In the genomic region with DNA sequence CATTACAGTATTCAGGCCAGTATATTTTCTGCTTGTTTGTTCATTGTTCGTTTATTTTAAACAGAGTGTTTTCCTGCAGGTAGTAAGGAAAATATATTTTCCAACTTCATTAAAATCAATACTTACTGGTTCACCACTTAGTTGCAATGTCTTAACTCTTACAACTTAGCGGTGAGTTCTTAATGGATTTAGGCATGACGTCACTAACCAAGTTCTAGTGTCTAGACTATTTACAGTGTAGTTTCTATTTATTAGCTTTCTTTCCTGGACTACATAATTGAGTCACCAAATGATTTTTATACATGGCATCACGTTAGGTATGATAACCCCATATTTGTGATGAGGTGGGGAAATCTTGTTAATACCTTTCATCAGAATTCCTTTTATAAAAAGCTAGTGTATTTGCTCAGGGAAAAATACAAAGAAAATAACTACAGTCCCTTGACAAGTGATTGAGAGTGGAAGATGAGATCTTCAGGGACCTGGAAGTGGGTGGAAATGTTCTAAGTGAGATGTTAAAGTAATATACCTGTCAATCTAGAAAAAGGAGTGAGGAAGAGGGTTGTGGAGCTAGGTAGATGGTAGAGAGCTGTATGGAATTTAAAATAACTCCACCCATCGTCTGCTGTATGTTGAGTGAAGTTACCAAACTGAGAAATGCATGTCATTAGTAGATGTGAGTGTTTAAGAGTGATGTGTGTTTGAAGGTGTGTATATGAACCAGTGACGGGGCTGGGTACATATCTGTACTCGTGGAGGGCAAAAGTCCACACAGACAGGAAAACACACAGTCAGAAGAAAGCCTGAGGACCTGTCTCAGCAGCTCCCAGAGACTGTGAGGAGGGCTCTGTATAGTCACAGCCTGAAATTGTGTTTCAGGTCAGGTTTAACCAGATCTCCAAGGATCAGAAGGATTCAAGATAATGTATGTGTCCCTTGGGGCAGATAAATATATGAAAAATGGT, we compare ENCODE assay signal across 24 cellular contexts.
DNase-seq lines count a peak whose midpoint lies in the region; ATAC-seq and TF ChIP-seq lines count a peak whose summit lies in the region.
"Had no signal": no experiment of that assay in that cellular context is flagged by ENCODE, and none has a peak within 500 bp of the region (broad histone marks: within the 10 kb centered on the region; RNA-seq: fewer than 3 reads in every experiment).

No MANE protein-coding gene starts in this region.

- ATAC-seq in GM21360 (IDR thresholded peaks at IDR 0.05; ENCODE audit: unreplicated experiment) (no peak), body of pancreas (no peak)
- ATAC-seq: GM23338, Panc1 had no signal

- TF ChIP-seq POLR2A in prostate gland (IDR thresholded peaks at IDR 0.05) (no peak), body of pancreas (IDR thresholded peaks at IDR 0.05) (no peak)

- H4K20me1 ChIP-seq in hepatocyte (ENCODE audit: insufficient read depth, poor library complexity, severe bottlenecking) (no peaks in the 10 kb centered on the region), neural cell (ENCODE audit: insufficient read depth) (no peaks in the 10 kb centered on the region)

- H3K27me3 ChIP-seq in hepatocyte (no peaks in the 10 kb centered on the region), neural cell (ENCODE audit: insufficient read depth, low read depth, low read length) (no peaks in the 10 kb centered on the region), prostate gland (replicated peaks; ENCODE audit: insufficient read depth) (no peaks in the 10 kb centered on the region), body of pancreas (no peaks in the 10 kb centered on the region)

- H3K79me2 ChIP-seq in hepatocyte (no peaks in the 10 kb centered on the region), neural cell (replicated peaks; ENCODE audit: insufficient read depth, low read length) (no peaks in the 10 kb centered on the region)

- CTCF ChIA-PET in HEK293 (lab: Yijun Ruan, JAX), result interaction anchor here (0.6 kb wide), 1 partner anchor 394 kb away, joined by 3 read pairs; no protein-coding TSS in a partner anchor

- H3K4me3 ChIP-seq in HEK293 (ENCODE audit: low read depth, low read length) (no peak overlapping the region), epithelial cell of esophagus (ENCODE audit: low read length) (no peak overlapping the region), hepatocyte (no peak overlapping the region), neural cell (ENCODE audit: low read length) (peak overlapping the region; percentile 31), prostate gland (no peak overlapping the region), body of pancreas (no peak overlapping the region)
- H3K4me3 ChIP-seq: GM23338 had no signal

- H3K4me2 ChIP-seq in hepatocyte, result no peak overlapping the region
- no peak overlapping the region for H3K4me2 ChIP-seq in neural cell (ENCODE audit: low read length)
- H3K4me2 ChIP-seq: GM23338, KMS-11 had no signal

- H3K9me3 ChIP-seq in HEK293 (ENCODE audit: control insufficient read depth, insufficient read depth, low read depth, low read length) (no peaks in the 10 kb centered on the region), hepatocyte (ENCODE audit: low read depth) (no peaks in the 10 kb centered on the region), neural cell (ENCODE audit: low read length) (no peaks in the 10 kb centered on the region), prostate gland (no peaks in the 10 kb centered on the region), body of pancreas (no peaks in the 10 kb centered on the region)

- intact Hi-C loops in prostate gland (cut with DNase I) (no loop called here), body of pancreas (cut with DNase I) (loop anchor here (10.0 kb wide), 1 partner anchor 60 kb away; no protein-coding TSS in a partner anchor)

- TF ChIP-seq EP300 in neural cell (conservative IDR thresholded peaks at IDR 0.05; ENCODE audit: poor library complexity, severe bottlenecking), result peak; percentile 93

- H3K9ac ChIP-seq in neural cell (ENCODE audit: low read length), result peak overlapping the region; percentile 43
- H3K9ac ChIP-seq: KMS-11 had no signal

- POLR2A ChIA-PET in HEK293 (lab: Yijun Ruan, JAX), result no interaction called here

- peak; percentile 67 for DNase-seq in epithelial cell of esophagus (ENCODE audit: low read depth)
- peak; percentile 60 for DNase-seq in hepatocyte (ENCODE audit: low spot score)
- no peak for DNase-seq in NCI-H2081 (lab: John Stamatoyannopoulos, UW)
- no peak for DNase-seq in prostate gland (ENCODE audit: low spot score)
- no peak for DNase-seq in body of pancreas
- DNase-seq: 8988T; AML-193; Calu3; CD8-positive, alpha-beta memory T cell; HCEC 1CT; NCI-H1105; NCI-H146; NCI-H2029; NCI-H345; NCI-H524; NCI-H774; SIG-M5 had no signal

- no peak for TF ChIP-seq RAD21 in neural cell (conservative IDR thresholded peaks at IDR 0.05)

- TF ChIP-seq CTCF in HEK293 (tag by site-specific recombination; IDR thresholded peaks at IDR 0.05) (no peak), epithelial cell of esophagus (IDR thresholded peaks at IDR 0.05; ENCODE audit: insufficient read depth, low read depth, low read length, missing control alignments) (no peak), hepatocyte (IDR thresholded peaks at IDR 0.05; ENCODE audit: poor library complexity) (no peak), neural cell (IDR thresholded peaks at IDR 0.05; ENCODE audit: poor library complexity, severe bottlenecking) (no peak), prostate gland (IDR thresholded peaks at IDR 0.05) (no peak), body of pancreas (IDR thresholded peaks at IDR 0.05) (no peak)

- H3K27ac ChIP-seq in HEK293 (ENCODE audit: extremely low read depth, low read depth, low read length), result no peak overlapping the region
- peak overlapping the region; percentile 37 for H3K27ac ChIP-seq in hepatocyte
- H3K27ac ChIP-seq in neural cell (ENCODE audit: low read length), result peak overlapping the region; percentile 84
- no peak overlapping the region for H3K27ac ChIP-seq in prostate gland
- no peak overlapping the region for H3K27ac ChIP-seq in body of pancreas
- H3K27ac ChIP-seq: C4-2B, KMS-11 had no signal

- H3K9me2 ChIP-seq in hepatocyte (replicated peaks; ENCODE audit: insufficient read depth) (no peaks in the 10 kb centered on the region), neural cell (ENCODE audit: insufficient read depth, low read length) (no peaks in the 10 kb centered on the region)

- 71% methylated on average over 7 of the region's 7 CpGs for WGBS in hepatocyte (ENCODE audit: low lambda C conversion rate, missing lambda C conversion rate)
- WGBS in prostate gland, result 76% methylated on average over 7 of the region's 7 CpGs
- WGBS in body of pancreas, 2 donors, result 56 to 61% methylated on average over 7 of the region's 7 CpGs

- no peaks in the 10 kb centered on the region for H3F3A ChIP-seq in neural cell (ENCODE audit: insufficient read depth, low read length, poor library complexity, severe bottlenecking)

- peak overlapping the region; percentile 14 for H2AFZ ChIP-seq in hepatocyte
- H2AFZ ChIP-seq in neural cell (ENCODE audit: low read depth, low read length), result no peak overlapping the region
- H2AFZ ChIP-seq: GM23338 had no signal

- H3K36me3 ChIP-seq in HEK293 (ENCODE audit: control insufficient read depth in 2 of 2, insufficient read depth in 1 of 2, low read length in 2 of 2) (no peaks in the 10 kb centered on the region), hepatocyte (replicated peaks; ENCODE audit: insufficient read depth, low read depth) (no peaks in the 10 kb centered on the region), neural cell (ENCODE audit: insufficient read depth, low read length) (no peaks in the 10 kb centered on the region), prostate gland (no peaks in the 10 kb centered on the region), body of pancreas (replicated peaks in 1 of 2; ENCODE audit: insufficient read depth in 1 of 2, low read depth in 2 of 2) (no peaks in the 10 kb centered on the region)

- H3K4me1 ChIP-seq in HEK293 (ENCODE audit: control insufficient read depth, insufficient read depth, low read length) (peaks cover 3% of the 10 kb centered on the region; the same call in 1 of the 2 replicates), hepatocyte (ENCODE audit: insufficient read depth) (no peaks in the 10 kb centered on the region), prostate gland (replicated peaks) (no peaks in the 10 kb centered on the region), body of pancreas (no peaks in the 10 kb centered on the region)

TF ChIP-seq in HEK293, 187 proteins besides CTCF, POLR2A, EP300 and RAD21:
- no peak for TF ChIP-seq ZBTB17 (tag by site-specific recombination; IDR thresholded peaks at IDR 0.05)
- TF ChIP-seq, protein P1, sequence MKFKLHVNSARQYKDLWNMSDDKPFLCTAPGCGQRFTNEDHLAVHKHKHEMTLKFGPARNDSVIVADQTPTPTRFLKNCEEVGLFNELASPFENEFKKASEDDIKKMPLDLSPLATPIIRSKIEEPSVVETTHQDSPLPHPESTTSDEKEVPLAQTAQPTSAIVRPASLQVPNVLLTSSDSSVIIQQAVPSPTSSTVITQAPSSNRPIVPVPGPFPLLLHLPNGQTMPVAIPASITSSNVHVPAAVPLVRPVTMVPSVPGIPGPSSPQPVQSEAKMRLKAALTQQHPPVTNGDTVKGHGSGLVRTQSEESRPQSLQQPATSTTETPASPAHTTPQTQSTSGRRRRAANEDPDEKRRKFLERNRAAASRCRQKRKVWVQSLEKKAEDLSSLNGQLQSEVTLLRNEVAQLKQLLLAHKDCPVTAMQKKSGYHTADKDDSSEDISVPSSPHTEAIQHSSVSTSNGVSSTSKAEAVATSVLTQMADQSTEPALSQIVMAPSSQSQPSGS (tag by site-specific recombination; IDR thresholded peaks at IDR 0.05; ENCODE audit: low read depth), result peak; percentile 72
TF ChIP-seq in HEK293: peak in this region for 1.

Comparison
In these comparisons a context has a peak if more than half of its experiments do, and no peak if none do; other contexts are left out.
1. H3K27ac ChIP-seq: peak in hepatocyte (single experiment) and neural cell (single experiment); none in HEK293 (single experiment), prostate gland (0 of 2) and body of pancreas (0 of 4).
2. DNase-seq: peak in epithelial cell of esophagus (single experiment) and hepatocyte (single experiment); none in NCI-H2081 (0 of 2), prostate gland (single experiment) and body of pancreas (0 of 4).